Comparison of ENCODE assay signal across 10 cellular contexts in genomic region chr5:96861044-96861443, GRCh38. TPM values are rescaled to one million over a fixed set of nuclear protein-coding genes. Genes with fewer than 3 reads are reported as not detected.
DNase-seq lines count a peak whose midpoint lies in the region; ATAC-seq and TF ChIP-seq lines count a peak whose summit lies in the region.
"Had no signal": no experiment of that assay in that cellular context is flagged by ENCODE, and none has a peak within 500 bp of the region (broad histone marks: within the 10 kb centered on the region; RNA-seq: fewer than 3 reads in every experiment).

No MANE protein-coding gene starts in this region.

- DNase-seq in NCI-H2107 treated with DMSO at 0.1 percent for 48 hours (lab: John Stamatoyannopoulos, UW; ENCODE audit: unreplicated experiment) (peak; percentile 86), glutamatergic neuron (peak; percentile 18), SW 1271 (lab: John Stamatoyannopoulos, UW) (no peak)
- no peak for DNase-seq in NK-92 treated with Interleukin-12 subunit alpha and Interleukin-12 subunit beta, amount 100 ng/mL, for 24 hours (lab: John Stamatoyannopoulos, UW)
- DNase-seq: cortex of kidney had no signal

- peak overlapping the region; percentile 45 for H3K27ac Mint-ChIP-seq in glutamatergic neuron (ENCODE audit: unreplicated experiment)
- H3K27ac Mint-ChIP-seq: WTC11 had no signal

- no peak for TF ChIP-seq CTCF in glutamatergic neuron (IDR thresholded peaks at IDR 0.05; ENCODE audit: partially characterized antibody, unreplicated experiment)

- peak; percentile 84 for ATAC-seq in GM18861 (IDR thresholded peaks at IDR 0.05; ENCODE audit: unreplicated experiment)
- ATAC-seq in HG03135 (IDR thresholded peaks at IDR 0.05; ENCODE audit: unreplicated experiment) = peak; percentile 53
- ATAC-seq in GM18520 (IDR thresholded peaks at IDR 0.05; ENCODE audit: unreplicated experiment) = no peak
- ATAC-seq in HG02973 (IDR thresholded peaks at IDR 0.05; ENCODE audit: unreplicated experiment) = no peak
- ATAC-seq: WTC11 had no signal

- H3K36me3 Mint-ChIP-seq in glutamatergic neuron (ENCODE audit: unreplicated experiment) = no peaks in the 10 kb centered on the region
- H3K36me3 Mint-ChIP-seq: WTC11 had no signal

- H3K4me1 Mint-ChIP-seq in glutamatergic neuron (ENCODE audit: low read depth, unreplicated experiment) = peaks cover 7% of the 10 kb centered on the region
- H3K4me1 Mint-ChIP-seq: WTC11 had no signal

- H3K4me3 Mint-ChIP-seq in glutamatergic neuron (ENCODE audit: unreplicated experiment) = no peak overlapping the region
- H3K4me3 Mint-ChIP-seq: WTC11 had no signal

- no peaks in the 10 kb centered on the region for H3K9me3 Mint-ChIP-seq in glutamatergic neuron (ENCODE audit: unreplicated experiment)
- H3K9me3 Mint-ChIP-seq: WTC11 had no signal

- H3K27me3 Mint-ChIP-seq in glutamatergic neuron (ENCODE audit: unreplicated experiment) = no peaks in the 10 kb centered on the region

RNA-seq across cellular contexts. Expression of gene ERAP2, which starts 15.3 kb away (rescaled TPM):
- not detected for total RNA-seq in glutamatergic neuron (ENCODE audit: unreplicated experiment)

RNA-seq across cellular contexts. Expression of gene ERAP1, which starts 53.3 kb away (rescaled TPM):
- 12.0 TPM for total RNA-seq in glutamatergic neuron (ENCODE audit: unreplicated experiment)

Comparison
In these comparisons a context has a peak if more than half of its experiments do, and no peak if none do; other contexts are left out.
1. ATAC-seq: peak in GM18861 (single experiment) and HG03135 (single experiment); none in GM18520 (single experiment) and HG02973 (single experiment).
2. DNase-seq: peak in NCI-H2107 treated with DMSO at 0.1 percent for 48 hours (single experiment) and glutamatergic neuron (single experiment); none in SW 1271 (0 of 2) and NK-92 treated with Interleukin-12 subunit alpha and Interleukin-12 subunit beta, amount 100 ng/mL, for 24 hours (single experiment).